Comparison of ENCODE assay signal across 30 cellular contexts in the genomic region with DNA sequence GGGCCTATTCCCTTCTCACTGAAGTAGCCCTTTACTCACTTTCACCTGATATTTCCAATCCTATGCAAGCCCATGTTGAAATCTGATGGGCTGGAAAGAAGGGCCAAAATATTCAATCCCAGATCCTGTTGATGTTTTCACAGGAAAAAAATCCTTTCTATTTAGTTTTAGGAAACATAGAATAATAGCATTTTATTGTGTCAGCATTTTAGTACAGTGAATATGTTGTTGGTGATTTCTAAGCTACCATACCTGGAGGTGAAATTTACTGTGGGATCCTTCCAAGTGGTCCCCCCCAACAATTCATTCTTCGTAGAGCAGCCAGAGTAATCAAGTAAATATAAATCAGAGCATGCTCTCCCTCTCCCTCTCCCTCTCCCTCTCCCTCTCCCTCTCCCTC. TPM values are rescaled to one million over a fixed set of nuclear protein-coding genes. Genes with fewer than 3 reads are reported as not detected.
"Had no signal": no experiment of that assay in that cellular context is flagged by ENCODE, and none has a peak within 500 bp of the region (broad histone marks: within the 10 kb centered on the region; RNA-seq: fewer than 3 reads in every experiment).

No MANE protein-coding gene starts in this region.

- H3K36me3 Mint-ChIP-seq: mesothelial cell of epicardium had no signal

- H3K4me1 ChIP-seq: gastrocnemius medialis, left lung, lower lobe of right lung had no signal

- H3K4me3 ChIP-seq: coronary artery, dorsolateral prefrontal cortex, esophagus squamous epithelium, gastrocnemius medialis, heart right ventricle, left lung, lower lobe of right lung, mucosa of descending colon had no signal

- H3K9me3 ChIP-seq: esophagus squamous epithelium, gastrocnemius medialis, heart right ventricle, left lung, lower lobe of right lung, mucosa of descending colon had no signal

- H3K36me3 ChIP-seq: esophagus squamous epithelium, gastrocnemius medialis, heart right ventricle, left lung, lower lobe of right lung had no signal

- H3K27me3 ChIP-seq: gastrocnemius medialis, left lung had no signal

- FAIRE-seq: colon, keratinocyte had no signal

- H3K4me3 Mint-ChIP-seq: mesothelial cell of epicardium had no signal

- H3K27ac Mint-ChIP-seq: mesothelial cell of epicardium had no signal

- H3K27ac ChIP-seq: coronary artery, dorsolateral prefrontal cortex, epithelial cell of prostate, esophagus squamous epithelium, gastrocnemius medialis, heart right ventricle, left lung, lower lobe of right lung had no signal

- DNase-seq: dermis blood vessel endothelial cell; dorsolateral prefrontal cortex; effector CD4-positive, alpha-beta T cell; effector memory CD4-positive, alpha-beta T cell; erythroblast; esophagus squamous epithelium; foreskin fibroblast; foreskin melanocyte; gastrocnemius medialis; glutamatergic neuron; head of caudate nucleus; heart right ventricle; hippocampal formation; left cardiac atrium; left lung; left ventricle myocardium superior; lower lobe of right lung; mesenchymal stem cell; mucosa of descending colon had no signal

- ATAC-seq: esophagus mucosa, gastrocnemius medialis, heart right ventricle, left cardiac atrium, left lung, left ventricle myocardium superior, lower lobe of right lung, mucosa of descending colon had no signal

RNA-seq across cellular contexts. Expression of gene UBE2U, which starts 3.4 kb away (rescaled TPM):
- total RNA-seq: dermis blood vessel endothelial cell, esophagus mucosa, esophagus squamous epithelium, gastrocnemius medialis, glomerular endothelial cell, kidney epithelial cell, left cardiac atrium, left lung, lower leg skin, lower lobe of right lung, mesenteric fat pad, mesothelial cell of epicardium, mucosa of descending colon, myocyte had no signal
- polyA plus RNA-seq: heart right ventricle, keratinocyte had no signal
